In the genomic region with DNA sequence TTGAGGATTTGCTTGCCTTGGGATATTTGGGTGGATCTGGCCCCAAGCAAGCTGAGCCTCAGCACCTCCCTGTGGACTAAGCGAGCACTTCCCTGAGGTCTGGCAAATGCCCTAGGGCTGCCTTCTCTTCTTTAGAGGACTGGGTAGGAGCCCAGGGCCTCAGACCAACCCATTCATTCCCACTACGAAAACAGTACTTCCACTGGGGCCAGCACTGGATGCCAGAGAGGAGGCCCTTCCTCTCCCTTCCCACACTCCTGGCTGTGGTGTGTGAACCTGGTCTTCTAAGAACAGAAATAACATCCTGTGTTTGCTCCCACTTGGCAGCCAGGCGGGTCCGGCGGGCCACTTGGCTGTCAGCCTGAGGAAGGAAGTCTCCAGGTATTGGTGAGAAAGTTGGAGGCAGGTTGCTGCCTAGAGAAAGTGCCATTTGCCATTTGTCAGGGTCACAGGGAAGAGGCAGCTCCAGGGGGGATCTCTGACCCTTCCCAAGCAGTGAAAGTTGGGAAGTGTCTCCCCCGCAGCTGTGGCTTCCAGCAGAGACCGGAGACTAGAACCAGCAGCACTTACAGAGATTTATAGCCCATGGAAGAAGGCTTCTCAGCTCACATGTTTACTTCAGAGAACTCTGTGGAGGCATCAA, we compare ENCODE assay signal across 11 cellular contexts.
DNase-seq lines count a peak whose midpoint lies in the region; ATAC-seq and TF ChIP-seq lines count a peak whose summit lies in the region.
"Had no signal": no experiment of that assay in that cellular context is flagged by ENCODE, and none has a peak within 500 bp of the region (broad histone marks: within the 10 kb centered on the region; RNA-seq: fewer than 3 reads in every experiment).

No MANE protein-coding gene starts in this region.

- no peaks in the 10 kb centered on the region for H3K9me3 ChIP-seq in prostate gland

- H3K27me3 ChIP-seq in prostate gland (replicated peaks; ENCODE audit: insufficient read depth): no peaks in the 10 kb centered on the region

- H3K4me3 ChIP-seq in prostate gland (no peak overlapping the region), lower leg skin (ENCODE audit: low read depth, poor library complexity, severe bottlenecking) (no peak overlapping the region)

- H3K27ac ChIP-seq in prostate gland: peak overlapping the region in 1 of 2 donors; percentile 2

- peaks cover 5% of the 10 kb centered on the region for H3K4me1 ChIP-seq in prostate gland (replicated peaks)

- TF ChIP-seq CTCF in prostate gland (IDR thresholded peaks at IDR 0.05): peak in 2 of 4 experiments; percentile 6 to 23
- no peak for TF ChIP-seq CTCF in lower leg skin (IDR thresholded peaks at IDR 0.05)

- TF ChIP-seq POLR2A in prostate gland (IDR thresholded peaks at IDR 0.05): no peak
- TF ChIP-seq POLR2A in lower leg skin (IDR thresholded peaks at IDR 0.05): no peak

- no peak for ATAC-seq in HG02970 (IDR thresholded peaks at IDR 0.05; ENCODE audit: low FRiP score, unreplicated experiment)
- ATAC-seq in HG02973 (IDR thresholded peaks at IDR 0.05; ENCODE audit: unreplicated experiment): no peak

- DNase-seq in DMS79 treated with DMSO at 0.1 percent for 48 hours (lab: John Stamatoyannopoulos, UW) (peak; percentile 84), glomerular endothelial cell (ENCODE audit: extremely low read depth, low read depth, low spot score) (peak; percentile 22), prostate gland (ENCODE audit: low spot score) (peak; percentile 60), lower leg skin (ENCODE audit: low spot score in 2 of 2) (no peak), GF-D8 (lab: John Stamatoyannopoulos, UW) (no peak)
- DNase-seq: activated CD4-positive, alpha-beta T cell treated with anti-CD3 and anti-CD28 coated beads, Interleukin-2, amount 10 ng/mL, durations not matched to agents 24 days and 14 days; immature natural killer cell; stimulated activated CD4-positive, alpha-beta T cell treated with anti-CD3 and anti-CD28 coated beads, Interleukin-15, amount 100 ng/mL, for 24 hours had no signal

- intact Hi-C loops in prostate gland (cut with DNase I): loop anchor here (10.0 kb wide), 1 partner anchor 318 kb away; no protein-coding TSS in a partner anchor
- intact Hi-C loops in lower leg skin (cut with DNase I; ENCODE audit: low total_unique reads): no loop called here

- 32% methylated on average over 7 of the region's 7 CpGs for WGBS in prostate gland
- WGBS in lower leg skin, 2 donors: 59 to 64% methylated on average over 6 to 7 of the region's 7 CpGs

- no peaks in the 10 kb centered on the region for H3K36me3 ChIP-seq in prostate gland

TF ChIP-seq in PFSK-1, 5 proteins besides CTCF, POLR2A, EP300 and RAD21:
- TF ChIP-seq, protein P1, sequence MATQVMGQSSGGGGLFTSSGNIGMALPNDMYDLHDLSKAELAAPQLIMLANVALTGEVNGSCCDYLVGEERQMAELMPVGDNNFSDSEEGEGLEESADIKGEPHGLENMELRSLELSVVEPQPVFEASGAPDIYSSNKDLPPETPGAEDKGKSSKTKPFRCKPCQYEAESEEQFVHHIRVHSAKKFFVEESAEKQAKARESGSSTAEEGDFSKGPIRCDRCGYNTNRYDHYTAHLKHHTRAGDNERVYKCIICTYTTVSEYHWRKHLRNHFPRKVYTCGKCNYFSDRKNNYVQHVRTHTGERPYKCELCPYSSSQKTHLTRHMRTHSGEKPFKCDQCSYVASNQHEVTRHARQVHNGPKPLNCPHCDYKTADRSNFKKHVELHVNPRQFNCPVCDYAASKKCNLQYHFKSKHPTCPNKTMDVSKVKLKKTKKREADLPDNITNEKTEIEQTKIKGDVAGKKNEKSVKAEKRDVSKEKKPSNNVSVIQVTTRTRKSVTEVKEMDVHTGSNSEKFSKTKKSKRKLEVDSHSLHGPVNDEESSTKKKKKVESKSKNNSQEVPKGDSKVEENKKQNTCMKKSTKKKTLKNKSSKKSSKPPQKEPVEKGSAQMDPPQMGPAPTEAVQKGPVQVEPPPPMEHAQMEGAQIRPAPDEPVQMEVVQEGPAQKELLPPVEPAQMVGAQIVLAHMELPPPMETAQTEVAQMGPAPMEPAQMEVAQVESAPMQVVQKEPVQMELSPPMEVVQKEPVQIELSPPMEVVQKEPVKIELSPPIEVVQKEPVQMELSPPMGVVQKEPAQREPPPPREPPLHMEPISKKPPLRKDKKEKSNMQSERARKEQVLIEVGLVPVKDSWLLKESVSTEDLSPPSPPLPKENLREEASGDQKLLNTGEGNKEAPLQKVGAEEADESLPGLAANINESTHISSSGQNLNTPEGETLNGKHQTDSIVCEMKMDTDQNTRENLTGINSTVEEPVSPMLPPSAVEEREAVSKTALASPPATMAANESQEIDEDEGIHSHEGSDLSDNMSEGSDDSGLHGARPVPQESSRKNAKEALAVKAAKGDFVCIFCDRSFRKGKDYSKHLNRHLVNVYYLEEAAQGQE (IDR thresholded peaks at IDR 0.05; ENCODE audit: insufficient read depth in 1 of 2, low read depth in 2 of 2, low read length in 2 of 2): peak in 1 of 2 experiments; percentile 49; a peak in 1 of 4 replicates
- TF ChIP-seq TAF1 (IDR thresholded peaks at IDR 0.05; ENCODE audit: borderline replicate concordance, insufficient read depth, low read length) (no peak), POLR2AphosphoS5 (IDR thresholded peaks at IDR 0.05; ENCODE audit: low read depth, low read length) (no peak), FOXP2 (optimal IDR thresholded peaks at IDR 0.05; ENCODE audit: borderline replicate concordance, extremely low read depth, extremely low read length, insufficient read depth) (peak; percentile 11), SIN3A (IDR thresholded peaks at IDR 0.05; ENCODE audit: borderline replicate concordance, insufficient read depth, low read length) (no peak)
TF ChIP-seq in PFSK-1: peak in this region for 2.

Comparison
In these comparisons a context has a peak if more than half of its experiments do, and no peak if none do; other contexts are left out.
1. DNase-seq: peak in DMS79 treated with DMSO at 0.1 percent for 48 hours (single experiment), glomerular endothelial cell (single experiment) and prostate gland (single experiment); none in lower leg skin (0 of 2) and GF-D8 (single experiment).